ENCODE assay signal across 19 cellular contexts in genomic region chr2:241179894-241180293, GRCh38. TPM values are rescaled to one million over a fixed set of nuclear protein-coding genes. Genes with fewer than 3 reads are reported as not detected.
DNase-seq lines count a peak whose midpoint lies in the region; TF ChIP-seq lines count a peak whose summit lies in the region.
"Had no signal": no experiment of that assay in that cellular context is flagged by ENCODE, and none has a peak within 500 bp of the region (broad histone marks: within the 10 kb centered on the region; RNA-seq: fewer than 3 reads in every experiment).

No MANE protein-coding gene starts in this region.

- H3K27me3 Mint-ChIP-seq in activated CD4-positive, alpha-beta T cell treated with anti-CD3 and anti-CD28 coated beads, Interleukin-2, amount 10 ng/mL, durations not matched to agents 7 days and 5 days, result no peaks in the 10 kb centered on the region
- H3K27me3 Mint-ChIP-seq in activated T-cell treated with anti-CD3 and anti-CD28 coated beads, Interleukin-2, amount 50 U/mL, for 24 hours, result no peaks in the 10 kb centered on the region
- H3K27me3 Mint-ChIP-seq: memory B cell; stimulated activated naive CD8-positive, alpha-beta T cell treated with anti-CD3 and anti-CD28 coated beads, Interleukin-15, Interleukin-2, amounts not matched to agents 100 ng/mL and 50 ng/mL, for 24 hours had no signal

- H3K36me3 ChIP-seq in adrenal gland (replicated peaks in 1 of 2), result peaks cover 0 to 33% of the 10 kb centered on the region in 2 donors

- no peaks in the 10 kb centered on the region for H3K4me1 ChIP-seq in adrenal gland (replicated peaks in 1 of 2)

- intact Hi-C loops in adrenal gland (cut with DNase I), result no loop called here

- H3K4me3 Mint-ChIP-seq in activated CD4-positive, alpha-beta T cell treated with anti-CD3 and anti-CD28 coated beads, Interleukin-2, amount 10 ng/mL, durations not matched to agents 7 days and 5 days, result no peak overlapping the region
- H3K4me3 Mint-ChIP-seq in activated T-cell treated with anti-CD3 and anti-CD28 coated beads, Interleukin-2, amount 50 U/mL, for 24 hours, result no peak overlapping the region
- H3K4me3 Mint-ChIP-seq: memory B cell; stimulated activated naive CD8-positive, alpha-beta T cell treated with anti-CD3 and anti-CD28 coated beads, Interleukin-15, Interleukin-2, amounts not matched to agents 100 ng/mL and 50 ng/mL, for 24 hours had no signal

- H3K4me1 Mint-ChIP-seq in activated CD4-positive, alpha-beta T cell treated with anti-CD3 and anti-CD28 coated beads, Interleukin-2, amount 10 ng/mL, durations not matched to agents 7 days and 5 days, result no peaks in the 10 kb centered on the region
- peaks cover 18% of the 10 kb centered on the region for H3K4me1 Mint-ChIP-seq in activated T-cell treated with anti-CD3 and anti-CD28 coated beads, Interleukin-2, amount 50 U/mL, for 24 hours (ENCODE audit: low read depth)
- H3K4me1 Mint-ChIP-seq: memory B cell had no signal

- no peaks in the 10 kb centered on the region for H3K9me3 Mint-ChIP-seq in activated CD4-positive, alpha-beta T cell treated with anti-CD3 and anti-CD28 coated beads, Interleukin-2, amount 10 ng/mL, durations not matched to agents 7 days and 5 days
- no peaks in the 10 kb centered on the region for H3K9me3 Mint-ChIP-seq in activated T-cell treated with anti-CD3 and anti-CD28 coated beads, Interleukin-2, amount 50 U/mL, for 24 hours
- H3K9me3 Mint-ChIP-seq: memory B cell; stimulated activated naive CD8-positive, alpha-beta T cell treated with anti-CD3 and anti-CD28 coated beads, Interleukin-15, Interleukin-2, amounts not matched to agents 100 ng/mL and 50 ng/mL, for 24 hours had no signal

- POLR2A ChIA-PET in activated CD4-positive, alpha-beta T cell treated with anti-CD3 and anti-CD28 coated beads, Interleukin-2, amount 10 ng/mL, durations not matched to agents 7 days and 5 days (lab: Charles Lee), result no interaction called here

- H3K27ac ChIP-seq in adrenal gland, result no peak overlapping the region

- H3K27me3 ChIP-seq in adrenal gland, result no peaks in the 10 kb centered on the region

- CTCF ChIA-PET in activated CD4-positive, alpha-beta T cell treated with anti-CD3 and anti-CD28 coated beads, Interleukin-2, amount 10 ng/mL, durations not matched to agents 7 days and 5 days (lab: Charles Lee), result interaction anchor here (0.9 kb wide), 1 partner anchor 9 kb away, joined by 4 read pairs; no protein-coding TSS in a partner anchor

- peaks cover 15% of the 10 kb centered on the region for H3K36me3 Mint-ChIP-seq in activated CD4-positive, alpha-beta T cell treated with anti-CD3 and anti-CD28 coated beads, Interleukin-2, amount 10 ng/mL, durations not matched to agents 7 days and 5 days (ENCODE audit: low read depth)
- peaks cover 75% of the 10 kb centered on the region for H3K36me3 Mint-ChIP-seq in activated T-cell treated with anti-CD3 and anti-CD28 coated beads, Interleukin-2, amount 50 U/mL, for 24 hours (ENCODE audit: low read depth)

- 83 to 96% (median 85%) methylated on average over 4 of the region's 4 CpGs for WGBS in adrenal gland, 4 donors

- TF ChIP-seq POLR2A in adrenal gland (IDR thresholded peaks at IDR 0.05), result no peak

- no peak for TF ChIP-seq CTCF in adrenal gland (IDR thresholded peaks at IDR 0.05)

- H3K4me3 ChIP-seq in adrenal gland, result no peak overlapping the region

- peak; percentile 44 to 61 for DNase-seq in activated CD4-positive, alpha-beta T cell treated with anti-CD3 and anti-CD28 coated beads, Interleukin-2, amount 50 U/mL, for 48 hours
- DNase-seq in activated CD4-positive, alpha-beta T cell treated with anti-CD3 and anti-CD28 coated beads, Interleukin-2, amount 10 ng/mL, durations not matched to agents 7 days and 5 days, result no peak
- DNase-seq in AG20443 (ENCODE audit: low spot score) (peak; percentile 64), inferior parietal cortex (ENCODE audit: extremely low spot score) (peak; percentile 29), adrenal gland (no peak), NCI-H2196 (lab: John Stamatoyannopoulos, UW; ENCODE audit: unreplicated experiment) (no peak), SIG-M5 (lab: John Stamatoyannopoulos, UW) (no peak)
- DNase-seq in activated T-cell treated with anti-CD3 and anti-CD28 coated beads, Interleukin-2, amount 50 U/mL, for 24 hours, result no peak
- DNase-seq: activated CD8-positive, alpha-beta memory T cell treated with anti-CD3 and anti-CD28 coated beads, Interleukin-2, amount 50 U/mL, for 48 hours; aorta; EL; glutamatergic neuron; NCI-H187; NCI-H510A; retina; SK-N-SH had no signal

- no peak overlapping the region for H3K27ac Mint-ChIP-seq in activated CD4-positive, alpha-beta T cell treated with anti-CD3 and anti-CD28 coated beads, Interleukin-2, amount 10 ng/mL, durations not matched to agents 7 days and 5 days
- H3K27ac Mint-ChIP-seq in activated T-cell treated with anti-CD3 and anti-CD28 coated beads, Interleukin-2, amount 50 U/mL, for 24 hours, result peak overlapping the region; percentile 39
- H3K27ac Mint-ChIP-seq: memory B cell; stimulated activated naive CD8-positive, alpha-beta T cell treated with anti-CD3 and anti-CD28 coated beads, Interleukin-15, Interleukin-2, amounts not matched to agents 100 ng/mL and 50 ng/mL, for 24 hours had no signal

- no peaks in the 10 kb centered on the region for H3K9me3 ChIP-seq in adrenal gland (replicated peaks in 1 of 3)
- H3K9me3 ChIP-seq: SK-N-SH had no signal

RNA-seq across cellular contexts. Expression of gene ANO7, which starts 8.6 kb away (rescaled TPM):
- total RNA-seq in activated CD4-positive, alpha-beta T cell treated with anti-CD3 and anti-CD28 coated beads, Interleukin-2, amount 10 ng/mL, durations not matched to agents 7 days and 5 days, result under 1 TPM; 0.12 TPM
- 1 to 10 TPM; 1.1 to 5.1 (median 2.1) TPM for total RNA-seq in adrenal gland
- polyA plus RNA-seq in adrenal gland, result 1 to 10 TPM in 2 of 3 donors, under 1 TPM in 1; 0.48 to 2.1 (median 1.7) TPM
- polyA plus RNA-seq: neural cell had no signal

RNA-seq across cellular contexts. Expression of gene PPP1R7, which starts 29.6 kb away (rescaled TPM):
- total RNA-seq in activated CD4-positive, alpha-beta T cell treated with anti-CD3 and anti-CD28 coated beads, Interleukin-2, amount 10 ng/mL, durations not matched to agents 7 days and 5 days, result 100 to 1,000 TPM in 1 of 2 experiments, 10 to 100 TPM in 1; 89.5 to 110 TPM
- total RNA-seq in adrenal gland, result 10 to 100 TPM; 26.2 to 79.9 (median 62.5) TPM
- polyA plus RNA-seq in adrenal gland, result 100 to 1,000 TPM in 1 of 3 donors, 10 to 100 TPM in 2; 50.0 to 128 (median 72.3) TPM

RNA-seq across cellular contexts. Expression of gene PASK, which starts 30.6 kb away (rescaled TPM):
- 10 to 100 TPM; 55.5 to 62.0 TPM for total RNA-seq in activated CD4-positive, alpha-beta T cell treated with anti-CD3 and anti-CD28 coated beads, Interleukin-2, amount 10 ng/mL, durations not matched to agents 7 days and 5 days
- 1 to 10 TPM in 7 of 8 donors, under 1 TPM in 1; 0.72 to 8.9 (median 3.5) TPM for total RNA-seq in adrenal gland
- 1 to 10 TPM; 2.1 to 4.4 (median 4.2) TPM for polyA plus RNA-seq in adrenal gland

Comparison
In these comparisons a context has a peak if more than half of its experiments do, and no peak if none do; other contexts are left out.
1. DNase-seq: peak in activated CD4-positive, alpha-beta T cell treated with anti-CD3 and anti-CD28 coated beads, Interleukin-2, amount 50 U/mL, for 48 hours (2 of 2), AG20443 (single experiment) and inferior parietal cortex (single experiment); none in activated CD4-positive, alpha-beta T cell treated with anti-CD3 and anti-CD28 coated beads, Interleukin-2, amount 10 ng/mL, durations not matched to agents 7 days and 5 days (single experiment), activated T-cell treated with anti-CD3 and anti-CD28 coated beads, Interleukin-2, amount 50 U/mL, for 24 hours (single experiment), adrenal gland (0 of 7), NCI-H2196 (single experiment) and SIG-M5 (single experiment).
2. RNA of gene PASK, which starts 30.6 kb away (total RNA-seq): 55.5 to 62.0 TPM in activated CD4-positive, alpha-beta T cell treated with anti-CD3 and anti-CD28 coated beads, Interleukin-2, amount 10 ng/mL, durations not matched to agents 7 days and 5 days; 0.72 to 8.9 TPM in adrenal gland; every median in the first group is over 4 times any median in the second.